ENCODE assay signal across 1 cellular context in the genomic region with DNA sequence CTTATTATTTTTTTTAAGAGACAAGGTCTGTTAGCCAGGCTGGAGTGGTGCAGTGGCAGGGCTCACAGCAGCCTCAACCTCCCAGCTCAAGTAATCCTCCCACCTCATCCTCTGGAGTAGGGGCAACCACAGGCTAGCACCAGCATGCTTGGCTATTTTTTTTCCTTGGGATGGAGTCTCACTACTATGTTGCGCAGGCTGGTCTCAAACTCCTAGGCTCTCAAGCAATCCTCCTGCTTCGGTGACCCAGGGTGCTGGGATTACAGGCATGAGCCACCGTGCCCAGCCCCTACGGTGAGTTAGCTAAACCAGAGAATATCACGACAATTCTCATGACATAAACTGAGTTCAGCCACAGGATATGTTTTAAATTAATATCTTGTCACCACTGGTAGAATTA.
TF ChIP-seq lines count a peak whose summit lies in the region.

No MANE protein-coding gene starts in this region.

TF ChIP-seq in IMR-90, 13 proteins besides CTCF, POLR2A, EP300 and RAD21 (continued from another document):
- TF ChIP-seq, protein P1, sequence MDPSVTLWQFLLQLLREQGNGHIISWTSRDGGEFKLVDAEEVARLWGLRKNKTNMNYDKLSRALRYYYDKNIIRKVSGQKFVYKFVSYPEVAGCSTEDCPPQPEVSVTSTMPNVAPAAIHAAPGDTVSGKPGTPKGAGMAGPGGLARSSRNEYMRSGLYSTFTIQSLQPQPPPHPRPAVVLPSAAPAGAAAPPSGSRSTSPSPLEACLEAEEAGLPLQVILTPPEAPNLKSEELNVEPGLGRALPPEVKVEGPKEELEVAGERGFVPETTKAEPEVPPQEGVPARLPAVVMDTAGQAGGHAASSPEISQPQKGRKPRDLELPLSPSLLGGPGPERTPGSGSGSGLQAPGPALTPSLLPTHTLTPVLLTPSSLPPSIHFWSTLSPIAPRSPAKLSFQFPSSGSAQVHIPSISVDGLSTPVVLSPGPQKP (IDR thresholded peaks at IDR 0.05; ENCODE audit: borderline replicate concordance, low read depth, low read length), result no peak
- TF ChIP-seq CEBPB (IDR thresholded peaks at IDR 0.05; ENCODE audit: low read depth, low read length) (no peak), CHD1 (IDR thresholded peaks at IDR 0.05; ENCODE audit: low read depth, low read length) (no peak)
